Comparison of ENCODE assay signal across 27 cellular contexts in the genomic region with DNA sequence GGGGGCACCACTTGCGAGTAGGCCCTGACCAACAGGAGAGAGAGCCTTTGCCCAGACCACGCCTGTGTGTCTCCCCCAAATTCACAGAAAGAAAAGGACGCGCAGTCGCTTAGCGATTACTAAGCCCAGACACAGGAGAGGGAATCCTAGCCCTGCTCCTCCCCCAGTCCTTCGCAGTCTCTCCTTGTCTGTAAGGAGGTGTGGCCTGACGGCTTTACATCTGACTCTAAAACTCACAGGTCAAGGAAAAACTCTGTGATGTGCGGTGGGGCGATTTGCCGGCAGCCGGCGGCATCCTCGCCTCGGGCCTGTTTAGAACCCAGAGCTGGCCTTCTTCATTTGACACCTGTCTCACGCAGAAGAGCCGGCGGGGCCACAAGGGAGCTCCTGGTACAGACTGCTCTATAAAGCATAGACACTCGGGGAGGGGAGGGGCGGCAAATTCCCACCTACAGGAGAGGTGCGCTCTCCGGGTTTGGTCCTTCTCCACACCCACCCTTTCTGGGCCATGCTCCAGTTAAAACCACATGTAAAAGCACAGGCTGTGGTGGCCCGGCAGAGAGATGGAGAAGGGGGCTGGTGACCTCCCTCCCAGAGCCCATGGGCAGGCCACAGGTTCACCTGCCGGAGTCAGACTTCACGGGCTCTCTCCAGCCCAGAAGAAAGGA. TPM values are rescaled to one million over a fixed set of nuclear protein-coding genes. Genes with fewer than 3 reads are reported as not detected.
DNase-seq lines count a peak whose midpoint lies in the region; TF ChIP-seq lines count a peak whose summit lies in the region.
"Had no signal": no experiment of that assay in that cellular context is flagged by ENCODE, and none has a peak within 500 bp of the region (broad histone marks: within the 10 kb centered on the region; RNA-seq: fewer than 3 reads in every experiment).

No MANE protein-coding gene starts in this region.

- H3K9me3 Mint-ChIP-seq in activated T-helper 2 cell treated with anti-CD3 and anti-CD28 coated beads, Interferon-gamma antibody, Interleukin-2, Interleukin-4, amounts not matched to agents 10 μg/mL and 5 μg/mL and 100 μg/mL, durations not matched to agents 14 hours and 24 hours and 36 hours: peaks cover 16% of the 10 kb centered on the region

- TF ChIP-seq CTCF in spleen (IDR thresholded peaks at IDR 0.05 in 8 of 11, conservative IDR thresholded peaks at IDR 0.05 in 3 of 11): no peak
- no peak for TF ChIP-seq CTCF in brain microvascular endothelial cell (IDR thresholded peaks at IDR 0.05; ENCODE audit: low read depth, low read length, missing control alignments)

- in situ Hi-C loops in brain microvascular endothelial cell (cut with HindIII; ENCODE audit: low pct_ligation_motif_present, low sequenced_read_pairs): no loop called here

- H3K9ac ChIP-seq in HUES64 (ENCODE audit: low read depth, low read length) (no peak overlapping the region), iPS-15b (ENCODE audit: low read depth, low read length) (no peak overlapping the region)

- H3K4me3 ChIP-seq in HUES64 (ENCODE audit: low read length) (peak overlapping the region; percentile 5; the same call in 1 of the 2 replicates), iPS-15b (ENCODE audit: low read depth, low read length) (peak overlapping the region; percentile 26), spleen (no peak overlapping the region), brain microvascular endothelial cell (ENCODE audit: low read depth, low read length) (no peak overlapping the region)
- H3K4me3 ChIP-seq: MG63, SJCRH30 had no signal

- H3K27ac ChIP-seq in HUES64 (ENCODE audit: low read depth, low read length) (no peak overlapping the region), spleen (no peak overlapping the region), brain microvascular endothelial cell (no peak overlapping the region)
- H3K27ac ChIP-seq: 22Rv1, SJCRH30 had no signal

- H3K4me1 ChIP-seq in HUES64 (ENCODE audit: insufficient read depth, low read length) (peaks cover 10% of the 10 kb centered on the region), iPS-15b (ENCODE audit: control insufficient read depth, insufficient read depth, low read length) (peaks cover 5% of the 10 kb centered on the region), spleen (no peaks in the 10 kb centered on the region)
- H3K4me1 ChIP-seq: BE2C, SJCRH30 had no signal

- H3K27me3 Mint-ChIP-seq in activated T-helper 2 cell treated with anti-CD3 and anti-CD28 coated beads, Interferon-gamma antibody, Interleukin-2, Interleukin-4, amounts not matched to agents 10 μg/mL and 5 μg/mL and 100 μg/mL, durations not matched to agents 14 hours and 24 hours and 36 hours (ENCODE audit: low read depth): peaks cover 10% of the 10 kb centered on the region

- no peaks in the 10 kb centered on the region for H3K4me1 Mint-ChIP-seq in activated T-helper 2 cell treated with anti-CD3 and anti-CD28 coated beads, Interferon-gamma antibody, Interleukin-2, Interleukin-4, amounts not matched to agents 10 μg/mL and 5 μg/mL and 100 μg/mL, durations not matched to agents 14 hours and 24 hours and 36 hours (ENCODE audit: low read depth)
- H3K4me1 Mint-ChIP-seq: CD14-positive monocyte had no signal

- peaks cover 16% of the 10 kb centered on the region for H3K9me3 ChIP-seq in HUES64 (ENCODE audit: insufficient read depth, low read depth, low read length)
- H3K9me3 ChIP-seq in iPS-15b (ENCODE audit: control insufficient read depth, insufficient read depth, low read length): no peaks in the 10 kb centered on the region
- H3K9me3 ChIP-seq in spleen: peaks cover 0 to 24% (median 15%) of the 10 kb centered on the region in 8 donors
- H3K9me3 ChIP-seq: BE2C, MG63, SJCRH30 had no signal

- DNase-seq in ELF-1 (ENCODE audit: low read depth, low spot score) (peak; percentile 84), left kidney (ENCODE audit: low read depth, low spot score) (peak; percentile 43), pons (ENCODE audit: low spot score) (no peak), spleen (no peak), brain microvascular endothelial cell (no peak)
- no peak for DNase-seq in activated T-helper 2 cell treated with anti-CD3 and anti-CD28 coated beads, Interferon-gamma antibody, Interleukin-2, Interleukin-4, amounts not matched to agents 10 μg/mL and 5 μg/mL and 100 μg/mL, durations not matched to agents 14 hours and 24 hours and 36 hours (ENCODE audit: low spot score)
- DNase-seq: ACHN; BE2C; Calu3; DMS79 treated with DMSO at 0.1 percent for 48 hours; IMR-90; KG1; MG63; NCI-H1105 treated with DMSO at 0.1 percent for 48 hours; NCI-H146; NCI-H2029; NCI-H446; NCI-H524 treated with DMSO at 0.1 percent for 48 hours; NCI-H82; NK-92 treated with Interleukin-12 subunit alpha and Interleukin-12 subunit beta, amount 100 ng/mL, for 24 hours; PC-3; SJCRH30 had no signal

- no peaks in the 10 kb centered on the region for H3K36me3 Mint-ChIP-seq in activated T-helper 2 cell treated with anti-CD3 and anti-CD28 coated beads, Interferon-gamma antibody, Interleukin-2, Interleukin-4, amounts not matched to agents 10 μg/mL and 5 μg/mL and 100 μg/mL, durations not matched to agents 14 hours and 24 hours and 36 hours (ENCODE audit: low read depth)
- H3K36me3 Mint-ChIP-seq: CD14-positive monocyte had no signal

- H3K27ac Mint-ChIP-seq in activated T-helper 2 cell treated with anti-CD3 and anti-CD28 coated beads, Interferon-gamma antibody, Interleukin-2, Interleukin-4, amounts not matched to agents 10 μg/mL and 5 μg/mL and 100 μg/mL, durations not matched to agents 14 hours and 24 hours and 36 hours: no peak overlapping the region

- H3K4me3 Mint-ChIP-seq in activated T-helper 2 cell treated with anti-CD3 and anti-CD28 coated beads, Interferon-gamma antibody, Interleukin-2, Interleukin-4, amounts not matched to agents 10 μg/mL and 5 μg/mL and 100 μg/mL, durations not matched to agents 14 hours and 24 hours and 36 hours (ENCODE audit: low read depth): no peak overlapping the region
- H3K4me3 Mint-ChIP-seq: CD14-positive monocyte had no signal

- 39% methylated on average over 24 of the region's 25 CpGs for WGBS in HUES64
- WGBS in spleen, 5 donors: 33 to 63% (median 53%) methylated on average over 24 to 25 of the region's 25 CpGs

- intact Hi-C loops in activated T-helper 2 cell treated with anti-CD3 and anti-CD28 coated beads, Interferon-gamma antibody, Interleukin-2, Interleukin-4, amounts not matched to agents 10 μg/mL and 5 μg/mL and 100 μg/mL, durations not matched to agents 14 hours and 24 hours and 36 hours (cut with micrococcal nuclease): no loop called here
- intact Hi-C loops in spleen (cut with DNase I; ENCODE audit: low total_unique reads): no loop called here

- TF ChIP-seq POLR2A in spleen (IDR thresholded peaks at IDR 0.05): no peak

- H3K36me3 ChIP-seq in HUES64 (ENCODE audit: insufficient read depth, low read length): no peaks in the 10 kb centered on the region
- no peaks in the 10 kb centered on the region for H3K36me3 ChIP-seq in iPS-15b (ENCODE audit: control insufficient read depth, insufficient read depth, low read length)
- no peaks in the 10 kb centered on the region for H3K36me3 ChIP-seq in spleen
- H3K36me3 ChIP-seq in brain microvascular endothelial cell (replicated peaks): no peaks in the 10 kb centered on the region
- H3K36me3 ChIP-seq: BE2C, MG63, SJCRH30 had no signal

- H3K27me3 ChIP-seq in HUES64 (ENCODE audit: insufficient read depth, low read length) (peaks cover 20% of the 10 kb centered on the region; the same call in 1 of the 2 replicates), iPS-15b (ENCODE audit: control insufficient read depth, insufficient read depth, low read length) (peaks cover 16% of the 10 kb centered on the region), spleen (replicated peaks in 1 of 7) (peaks cover 0 to 52% (median 3%) of the 10 kb centered on the region in 7 donors), brain microvascular endothelial cell (replicated peaks) (peaks cover 13% of the 10 kb centered on the region)

RNA-seq across cellular contexts. Expression of gene GPR12, which starts 17.8 kb away (rescaled TPM):
- not detected for polyA plus RNA-seq in HUES64 (2013, experiment 1 of 2)
- 0.06 TPM for polyA plus RNA-seq in HUES64 (2013, experiment 2 of 2)
- not detected in 2 replicates for total RNA-seq in activated T-helper 2 cell treated with anti-CD3 and anti-CD28 coated beads, Interferon-gamma antibody, Interleukin-2, Interleukin-4, amounts not matched to agents 10 μg/mL and 5 μg/mL and 100 μg/mL, durations not matched to agents 14 hours and 24 hours and 36 hours
- under 1 TPM in 1 of 7 donors, not detected in 6; 0.16 TPM for total RNA-seq in spleen
- polyA plus RNA-seq in spleen: under 1 TPM; 0.02 to 0.06 (median 0.04) TPM
- total RNA-seq: Calu3, HT1080, IMR-90, PC-3, SJCRH30 had no signal
- polyA plus RNA-seq: CD14-positive monocyte, IMR-90 had no signal

Comparison
In these comparisons a context has a peak if more than half of its experiments do, and no peak if none do; other contexts are left out.
1. DNase-seq: peak in ELF-1 (single experiment) and left kidney (single experiment); none in activated T-helper 2 cell treated with anti-CD3 and anti-CD28 coated beads, Interferon-gamma antibody, Interleukin-2, Interleukin-4, amounts not matched to agents 10 μg/mL and 5 μg/mL and 100 μg/mL, durations not matched to agents 14 hours and 24 hours and 36 hours (single experiment), pons (single experiment), spleen (single experiment) and brain microvascular endothelial cell (single experiment).
2. H3K4me3 ChIP-seq: peak in HUES64 (single experiment) and iPS-15b (single experiment); none in spleen (0 of 8) and brain microvascular endothelial cell (single experiment).